In genomic region chr4:128565565-128566186, GRCh38 we compare ENCODE assay signal across 8 cellular contexts.
DNase-seq lines count a peak whose midpoint lies in the region; ATAC-seq and TF ChIP-seq lines count a peak whose summit lies in the region.

No MANE protein-coding gene starts in this region.

- H3K4me1 ChIP-seq in ascending aorta (no peaks in the 10 kb centered on the region), upper lobe of right lung (peaks cover 6% of the 10 kb centered on the region)

- ATAC-seq in upper lobe of right lung, result peak; percentile 85
- ATAC-seq in GM21447 (IDR thresholded peaks at IDR 0.05; ENCODE audit: unreplicated experiment), result no peak

- DNase-seq in ELF-1 (ENCODE audit: low read depth, low spot score) (peak; percentile 81), LoVo (ENCODE audit: low spot score) (peak; percentile 42), ascending aorta (ENCODE audit: low spot score in 2 of 2) (no peak), kidney epithelial cell (ENCODE audit: low read depth) (no peak), upper lobe of right lung (peak; percentile 69), SKM-1 treated with dmso at 0.1 percent for 144 hours (lab: John Stamatoyannopoulos, UW; ENCODE audit: unreplicated experiment) (no peak)

- H3K36me3 ChIP-seq in ascending aorta (no peaks in the 10 kb centered on the region), kidney epithelial cell (ENCODE audit: control insufficient read depth, insufficient read depth, low read length) (no peaks in the 10 kb centered on the region), upper lobe of right lung (no peaks in the 10 kb centered on the region)

- H3K4me3 ChIP-seq in ascending aorta (no peak overlapping the region), kidney epithelial cell (ENCODE audit: low read depth, low read length) (no peak overlapping the region), upper lobe of right lung (no peak overlapping the region)

- H3K9me3 ChIP-seq in ascending aorta (no peaks in the 10 kb centered on the region), upper lobe of right lung (no peaks in the 10 kb centered on the region)

- H3K27me3 ChIP-seq in ascending aorta (no peaks in the 10 kb centered on the region), kidney epithelial cell (ENCODE audit: control insufficient read depth, insufficient read depth, low read length) (no peaks in the 10 kb centered on the region), upper lobe of right lung (no peaks in the 10 kb centered on the region)

- H3K27ac ChIP-seq in 22Rv1 (no peak overlapping the region), ascending aorta (no peak overlapping the region), upper lobe of right lung (no peak overlapping the region)

- peak; percentile 75 for TF ChIP-seq CTCF in 22Rv1 (IDR thresholded peaks at IDR 0.05)
- peak in 2 of 3 experiments; percentile 22 to 40 for TF ChIP-seq CTCF in ascending aorta (IDR thresholded peaks at IDR 0.05)
- peak; percentile 69 for TF ChIP-seq CTCF in kidney epithelial cell (IDR thresholded peaks at IDR 0.05; ENCODE audit: insufficient read depth, low read length, poor library complexity, severe bottlenecking)
- TF ChIP-seq CTCF in upper lobe of right lung (IDR thresholded peaks at IDR 0.05), result peak; percentile 54

- intact Hi-C loops in ascending aorta (cut with DNase I), result loop anchor here (2.0 to 5.0 kb wide), 3 partner anchors 243 to 297 kb away; partner anchors contain the start of genes JADE1 and PGRMC2
- intact Hi-C loops in upper lobe of right lung (cut with DNase I), result loop anchor here (10.0 kb wide), 1 partner anchor 111 kb away; no protein-coding TSS in a partner anchor

Comparison
In these comparisons a context has a peak if more than half of its experiments do, and no peak if none do; other contexts are left out.
1. DNase-seq: peak in ELF-1 (single experiment), LoVo (single experiment) and upper lobe of right lung (single experiment); none in ascending aorta (0 of 2), kidney epithelial cell (single experiment) and SKM-1 treated with dmso at 0.1 percent for 144 hours (single experiment).
2. Peak in every context shown above with its lines, with median percentiles within 50 percentile points of each other: CTCF ChIP-seq.